In genomic region chrX:53686151-53686885, GRCh38 we compare ENCODE assay signal across 8 cellular contexts. TPM values are rescaled to one million over a fixed set of nuclear protein-coding genes. Genes with fewer than 3 reads are reported as not detected.
DNase-seq lines count a peak whose midpoint lies in the region; ATAC-seq, FAIRE-seq and TF ChIP-seq lines count a peak whose summit lies in the region.

HUWE1 (minus strand) TSS chrX:53686719; CDS start chrX:53654107, 32,612 bp downstream.

- H3K4me2 ChIP-seq in OCI-LY7 (ENCODE audit: low read length) (peak within 1 kb of the TSS; percentile 96), endothelial cell of umbilical vein (ENCODE audit: insufficient read depth, low read length) (peak within 1 kb of the TSS; percentile 98)

- H2AFZ ChIP-seq in OCI-LY7 (ENCODE audit: low read length) (peak within 1 kb of the TSS; percentile 80), endothelial cell of umbilical vein (ENCODE audit: low read depth, low read length) (peak within 1 kb of the TSS; percentile 92)

- H3K9me1 ChIP-seq in endothelial cell of umbilical vein (replicated peaks; ENCODE audit: control insufficient read depth, extremely low read depth, insufficient read depth, low read length), result no peaks in the 10 kb centered on the region

- BruUV-seq in OCI-LY7 (replicated peaks; lab: Mats Ljungman, UMichigan) (no TSS peak), endothelial cell of umbilical vein (replicated peaks; lab: Mats Ljungman, UMichigan) (no TSS peak)

- dilution Hi-C loops in endothelial cell of umbilical vein (cut with MboI; ENCODE audit: extremely low pct_ligation_motif_present, low sequenced_read_pairs), result no loop called here

- H3K9ac ChIP-seq in HUES64 (ENCODE audit: low read depth, low read length) (peak within 1 kb of the TSS; percentile 99), endothelial cell of umbilical vein (replicated peaks; ENCODE audit: extremely low read depth, insufficient read depth, low read length) (peak within 1 kb of the TSS; percentile 82)

- H3K27ac ChIP-seq in CD4-positive, CD25-positive, alpha-beta regulatory T cell (ENCODE audit: insufficient read depth, low read length, poor library complexity, severe bottlenecking), result peak within 1 kb of the TSS; percentile 83
- H3K27ac ChIP-seq in HUES64 (ENCODE audit: low read depth, low read length) (peak within 1 kb of the TSS; percentile 96), OCI-LY7 (ENCODE audit: low read depth, low read length, poor library complexity, severe bottlenecking) (peak within 1 kb of the TSS; percentile 85), endothelial cell of umbilical vein (ENCODE audit: insufficient read depth, low read depth, low read length) (peak within 1 kb of the TSS; percentile 72)

- peaks cover 0 to 40% (median 20%) of the 10 kb centered on the region in 4 donors for H3K4me1 Mint-ChIP-seq in CD4-positive, CD25-positive, alpha-beta regulatory T cell

- peak; percentile 73 to 85 (median 75) for DNase-seq in CD4-positive, CD25-positive, alpha-beta regulatory T cell
- DNase-seq in GM20000 (ENCODE audit: low spot score) (peak; percentile 67), OCI-LY7 (ENCODE audit: low spot score) (peak; percentile 85), endothelial cell of umbilical vein (ENCODE audit: low read depth, low spot score) (peak; percentile 77), middle frontal gyrus (ENCODE audit: extremely low spot score, low spot score) (peak; percentile 9)
- peak; percentile 89 for DNase-seq in activated CD8-positive, alpha-beta memory T cell treated with anti-CD3 and anti-CD28 coated beads, Interleukin-2, amount 50 U/mL, for 48 hours
- DNase-seq in stimulated activated CD8-positive, alpha-beta memory T cell treated with anti-CD3 and anti-CD28 coated beads, Interleukin-2, amount 100 ng/mL, for 1 hour (ENCODE audit: low read depth in 2 of 2), result peak; percentile 64 to 73

- H3K36me3 Mint-ChIP-seq in CD4-positive, CD25-positive, alpha-beta regulatory T cell, result peaks cover 3% of the 10 kb centered on the region

- H3K36me3 ChIP-seq in CD4-positive, CD25-positive, alpha-beta regulatory T cell (ENCODE audit: control insufficient read depth, insufficient read depth, low read length), result peaks cover 5% of the 10 kb centered on the region
- H3K36me3 ChIP-seq in HUES64 (ENCODE audit: insufficient read depth, low read length), result peaks cover 6% of the 10 kb centered on the region
- peaks cover 19% of the 10 kb centered on the region for H3K36me3 ChIP-seq in OCI-LY7 (ENCODE audit: insufficient read depth, low read length)
- H3K36me3 ChIP-seq in endothelial cell of umbilical vein (ENCODE audit: control insufficient read depth in 2 of 2, extremely low read depth in 1 of 2, insufficient read depth in 2 of 2, low read length in 2 of 2), result peaks cover 2 to 3% of the 10 kb centered on the region in 2 experiments

- peaks cover 18% of the 10 kb centered on the region for H3K4me1 ChIP-seq in CD4-positive, CD25-positive, alpha-beta regulatory T cell (ENCODE audit: control insufficient read depth, insufficient read depth, low read length, poor library complexity, severe bottlenecking)
- H3K4me1 ChIP-seq in HUES64 (ENCODE audit: insufficient read depth, low read length), result no peaks in the 10 kb centered on the region; the same call in 1 of the 2 replicates
- peaks cover 11% of the 10 kb centered on the region for H3K4me1 ChIP-seq in OCI-LY7 (ENCODE audit: insufficient read depth, low read length, poor library complexity, severe bottlenecking)
- peaks cover 23% of the 10 kb centered on the region for H3K4me1 ChIP-seq in endothelial cell of umbilical vein (ENCODE audit: control insufficient read depth, extremely low read depth, insufficient read depth, low read length)

- peak within 1 kb of the TSS; percentile 92 to 96 (median 94) for H3K4me3 Mint-ChIP-seq in CD4-positive, CD25-positive, alpha-beta regulatory T cell

- peak within 1 kb of the TSS; percentile 84 to 95 (median 93) for H3K27ac Mint-ChIP-seq in CD4-positive, CD25-positive, alpha-beta regulatory T cell

- peaks cover 42% of the 10 kb centered on the region for H3K79me2 ChIP-seq in OCI-LY7 (ENCODE audit: insufficient read depth, low read depth, low read length)
- H3K79me2 ChIP-seq in endothelial cell of umbilical vein (ENCODE audit: control insufficient read depth, insufficient read depth, low read length), result peaks cover 33% of the 10 kb centered on the region

- H3K4me3 ChIP-seq in CD4-positive, CD25-positive, alpha-beta regulatory T cell (ENCODE audit: low read depth, low read length), result peak within 1 kb of the TSS; percentile 90
- H3K4me3 ChIP-seq in HUES64 (ENCODE audit: low read length) (peak within 1 kb of the TSS; percentile 90), OCI-LY7 (ENCODE audit: low read depth, low read length, poor library complexity, severe bottlenecking) (peak within 1 kb of the TSS; percentile 99), endothelial cell of umbilical vein (replicated peaks in 1 of 3; ENCODE audit: insufficient read depth in 1 of 3, low read depth in 1 of 3, low read length in 3 of 3) (peak within 1 kb of the TSS; percentile 40 to 86 (median 77))

- no peaks in the 10 kb centered on the region for H3K27me3 ChIP-seq in CD4-positive, CD25-positive, alpha-beta regulatory T cell (ENCODE audit: control insufficient read depth, insufficient read depth, low read length)
- no peaks in the 10 kb centered on the region for H3K27me3 ChIP-seq in HUES64 (ENCODE audit: insufficient read depth, low read length)
- H3K27me3 ChIP-seq in endothelial cell of umbilical vein (ENCODE audit: control insufficient read depth in 2 of 2, insufficient read depth in 2 of 2, low read length in 2 of 2), result no peaks in the 10 kb centered on the region

- FAIRE-seq in endothelial cell of umbilical vein (lab: Jason Lieb, UNC), result peak; percentile 89

- no peak for TF ChIP-seq CTCF in GM20000 (IDR thresholded peaks at IDR 0.05; ENCODE audit: extremely low read depth, missing control alignments)
- TF ChIP-seq CTCF in OCI-LY7 (conservative IDR thresholded peaks at IDR 0.05; ENCODE audit: low read length), result no peak
- TF ChIP-seq CTCF in endothelial cell of umbilical vein (IDR thresholded peaks at IDR 0.05; ENCODE audit: extremely low read depth in 1 of 2, insufficient read depth in 1 of 2, low read depth in 1 of 2, low read length in 2 of 2), result no peak

- peaks cover 0 to 1% (median 0%) of the 10 kb centered on the region in 7 donors for H3K9me3 Mint-ChIP-seq in CD4-positive, CD25-positive, alpha-beta regulatory T cell

- under 1% methylated on average over 53 of the region's 61 CpGs for WGBS in HUES64

- intact Hi-C loops in OCI-LY7 (cut with micrococcal nuclease; ENCODE audit: unreplicated experiment), result loop anchor here (1.0 to 10.0 kb wide), 2 partner anchors 30 to 358 kb away; partner anchors contain the start of gene PHF8
- intact Hi-C loops in endothelial cell of umbilical vein (cut with micrococcal nuclease), result loop anchor here (1.0 to 10.0 kb wide), 4 partner anchors 146 to 1478 kb away; partner anchors contain the start of genes FAM120C and MAGED2

- no peak for TF ChIP-seq POLR2A in endothelial cell of umbilical vein (IDR thresholded peaks at IDR 0.05; ENCODE audit: low read depth, low read length)

- H4K20me1 ChIP-seq in OCI-LY7 (ENCODE audit: insufficient read depth, low read length) (peaks cover 16% of the 10 kb centered on the region; the same call in 1 of the 2 replicates), endothelial cell of umbilical vein (replicated peaks; ENCODE audit: control insufficient read depth, extremely low read depth, insufficient read depth, low read length) (no peaks in the 10 kb centered on the region)

- ATAC-seq in CD4-positive, CD25-positive, alpha-beta regulatory T cell (ENCODE audit: low read depth in 2 of 2), result peak; percentile 35 to 41

- H3K27me3 Mint-ChIP-seq in CD4-positive, CD25-positive, alpha-beta regulatory T cell, result peaks cover 5% of the 10 kb centered on the region

- POLR2A ChIA-PET in OCI-LY7 (lab: Charles Lee), result interaction anchor here (1.0 to 3.9 kb wide), 5 partner anchors 8 to 41 kb away, joined by 3 to 30 read pairs (median 4); no protein-coding TSS in a partner anchor
- POLR2A ChIA-PET in endothelial cell of umbilical vein (lab: Charles Lee), result interaction anchor here (0.6 kb wide), 1 partner anchor 357 kb away, joined by 3 read pairs; no protein-coding TSS in a partner anchor

- no peaks in the 10 kb centered on the region for H3K9me2 ChIP-seq in OCI-LY7 (ENCODE audit: insufficient read depth, low read length)

- H3K9me3 ChIP-seq in CD4-positive, CD25-positive, alpha-beta regulatory T cell (ENCODE audit: control insufficient read depth in 2 of 2, low read length in 2 of 2), result no peaks in the 10 kb centered on the region
- H3K9me3 ChIP-seq in HUES64 (ENCODE audit: insufficient read depth, low read depth, low read length), result no peaks in the 10 kb centered on the region
- H3K9me3 ChIP-seq in OCI-LY7 (ENCODE audit: low read length), result no peaks in the 10 kb centered on the region
- H3K9me3 ChIP-seq in endothelial cell of umbilical vein (replicated peaks; ENCODE audit: control insufficient read depth, insufficient read depth, low read length), result no peaks in the 10 kb centered on the region

- CTCF ChIA-PET in OCI-LY7 (lab: Charles Lee; ENCODE audit: unreplicated experiment) (interaction anchor here (0.6 to 1.0 kb wide), 3 partner anchors 28 to 1937 kb away, joined by 3 to 5 read pairs (median 3); partner anchors contain the start of gene FOXR2), endothelial cell of umbilical vein (lab: Charles Lee) (no interaction called here)

TF ChIP-seq in endothelial cell of umbilical vein, 7 proteins besides CTCF, POLR2A, EP300 and RAD21:
- no peak for TF ChIP-seq FOS (IDR thresholded peaks at IDR 0.05; ENCODE audit: borderline replicate concordance, insufficient read depth, low read length)
- peak; percentile 35 for TF ChIP-seq POLR2AphosphoS5 (IDR thresholded peaks at IDR 0.05; ENCODE audit: insufficient read depth, low read depth, low read length)

RNA-seq across cellular contexts. Expression of gene HUWE1, which starts in this region (rescaled TPM):
- 204 TPM for total RNA-seq in CD4-positive, CD25-positive, alpha-beta regulatory T cell
- polyA plus RNA-seq in CD4-positive, CD25-positive, alpha-beta regulatory T cell, result 1 to 10 TPM; 7.3 to 9.9 (median 8.7) TPM
- polyA plus RNA-seq in HUES64 (2013, experiment 1 of 2), result 75.4 TPM
- 82.9 TPM for polyA plus RNA-seq in HUES64 (2013, experiment 2 of 2)
- 90.7 and 116 TPM in 2 replicates for total RNA-seq in OCI-LY7 (2014; rRNA removed; shearing (Covaris generic))
- total RNA-seq in OCI-LY7 (2022), result 264 and 269 TPM in 2 replicates
- total RNA-seq in endothelial cell of umbilical vein, result 193 and 210 TPM in 2 replicates
- polyA plus RNA-seq in endothelial cell of umbilical vein, result 66.6 and 81.8 TPM in 2 replicates
- polyA plus RNA-seq in endothelial cell of umbilical vein (2011; cell fraction: cytosol; rRNA removed), result 72.3 TPM in 2 replicates
- polyA plus RNA-seq in endothelial cell of umbilical vein (2011; cell fraction: nucleus; rRNA removed), result 207 and 232 TPM in 2 replicates
- 107 and 113 TPM in 2 replicates for polyA plus RNA-seq in endothelial cell of umbilical vein (2012)
- polyA minus RNA-seq in endothelial cell of umbilical vein, result 367 and 452 TPM in 2 replicates
- polyA minus RNA-seq in endothelial cell of umbilical vein (2011; cell fraction: cytosol; rRNA and poly(A)+ RNA removed), result 244 TPM
- 265 and 410 TPM in 2 replicates for polyA minus RNA-seq in endothelial cell of umbilical vein (2011; cell fraction: nucleus; rRNA and poly(A)+ RNA removed)

Comparison
In these comparisons a context has a peak if more than half of its experiments do, and no peak if none do; other contexts are left out.
1. Peak in every context shown above with its lines: DNase-seq, ATAC-seq, H3K4me3 ChIP-seq and H3K27ac ChIP-seq.
2. DNase-seq: peak in every context shown above with its lines; median percentile 89 in activated CD8-positive, alpha-beta memory T cell treated with anti-CD3 and anti-CD28 coated beads, Interleukin-2, amount 50 U/mL, for 48 hours; 85 in OCI-LY7; 77 in endothelial cell of umbilical vein; 75 in CD4-positive, CD25-positive, alpha-beta regulatory T cell; 68 in stimulated activated CD8-positive, alpha-beta memory T cell treated with anti-CD3 and anti-CD28 coated beads, Interleukin-2, amount 100 ng/mL, for 1 hour; 67 in GM20000; 9 in middle frontal gyrus.